In genomic region chr3:50167069-50167781, GRCh38 we compare ENCODE assay signal across 11 cellular contexts. TPM values are rescaled to one million over a fixed set of nuclear protein-coding genes. Genes with fewer than 3 reads are reported as not detected.
DNase-seq lines count a peak whose midpoint lies in the region; ATAC-seq and TF ChIP-seq lines count a peak whose summit lies in the region.
"Had no signal": no experiment of that assay in that cellular context is flagged by ENCODE, and none has a peak within 500 bp of the region (broad histone marks: within the 10 kb centered on the region; RNA-seq: fewer than 3 reads in every experiment).

No MANE protein-coding gene starts in this region.

- no peak for ATAC-seq in GM21390 (IDR thresholded peaks at IDR 0.05; ENCODE audit: unreplicated experiment)
- ATAC-seq in activated CD8-positive, alpha-beta memory T cell treated with anti-CD3 and anti-CD28 coated beads, Interleukin-2, amount 10 ng/mL, durations not matched to agents 7 days and 5 days: no peak

- H3K9me3 ChIP-seq in HEK293 (ENCODE audit: control insufficient read depth, insufficient read depth, low read depth, low read length) (no peaks in the 10 kb centered on the region), spleen (no peaks in the 10 kb centered on the region)

- intact Hi-C loops in spleen (cut with DNase I; ENCODE audit: low total_unique reads): no loop called here

- 41 to 80% (median 65%) methylated on average over 5 to 16 of the region's 16 CpGs for WGBS in spleen, 5 donors

- no peak overlapping the region for H3K4me3 ChIP-seq in HEK293 (ENCODE audit: low read depth, low read length)
- peak overlapping the region in 1 of 8 donors; percentile 15 for H3K4me3 ChIP-seq in spleen

- TF ChIP-seq POLR2A in spleen (IDR thresholded peaks at IDR 0.05): no peak

- TF ChIP-seq CTCF in HEK293 (tag by site-specific recombination; IDR thresholded peaks at IDR 0.05) (no peak), VCaP (conservative IDR thresholded peaks at IDR 0.05) (no peak), spleen (IDR thresholded peaks at IDR 0.05 in 8 of 11, conservative IDR thresholded peaks at IDR 0.05 in 3 of 11) (no peak)

- no peaks in the 10 kb centered on the region for H3K27me3 Mint-ChIP-seq in activated CD8-positive, alpha-beta memory T cell treated with anti-CD3 and anti-CD28 coated beads, Interleukin-2, amount 10 ng/mL, durations not matched to agents 7 days and 5 days
- H3K27me3 Mint-ChIP-seq: activated naive CD8-positive, alpha-beta T cell treated with anti-CD3 and anti-CD28 coated beads for 36 hours had no signal

- no peaks in the 10 kb centered on the region for H3K36me3 Mint-ChIP-seq in activated CD8-positive, alpha-beta memory T cell treated with anti-CD3 and anti-CD28 coated beads, Interleukin-2, amount 10 ng/mL, durations not matched to agents 7 days and 5 days
- H3K36me3 Mint-ChIP-seq: activated naive CD8-positive, alpha-beta T cell treated with anti-CD3 and anti-CD28 coated beads for 36 hours had no signal

- H3K9me3 Mint-ChIP-seq in activated CD8-positive, alpha-beta memory T cell treated with anti-CD3 and anti-CD28 coated beads, Interleukin-2, amount 10 ng/mL, durations not matched to agents 7 days and 5 days (ENCODE audit: low read depth): no peaks in the 10 kb centered on the region
- H3K9me3 Mint-ChIP-seq: activated naive CD8-positive, alpha-beta T cell treated with anti-CD3 and anti-CD28 coated beads for 36 hours had no signal

- H3K27me3 ChIP-seq in spleen (replicated peaks in 1 of 7): no peaks in the 10 kb centered on the region

- H3K4me1 Mint-ChIP-seq in activated CD8-positive, alpha-beta memory T cell treated with anti-CD3 and anti-CD28 coated beads, Interleukin-2, amount 10 ng/mL, durations not matched to agents 7 days and 5 days: no peaks in the 10 kb centered on the region
- H3K4me1 Mint-ChIP-seq: activated naive CD8-positive, alpha-beta T cell treated with anti-CD3 and anti-CD28 coated beads for 36 hours had no signal

- peak; percentile 94 for DNase-seq in kidney tubule cell (ENCODE audit: low spot score)
- DNase-seq in spleen: no peak
- no peak for DNase-seq in NCI-H2081 treated with DMSO at 0.1 percent for 48 hours (lab: John Stamatoyannopoulos, UW)
- DNase-seq in central memory CD4-positive, alpha-beta T cell: no peak
- no peak for DNase-seq in activated CD8-positive, alpha-beta memory T cell treated with anti-CD3 and anti-CD28 coated beads, Interleukin-2, amount 10 ng/mL, durations not matched to agents 7 days and 5 days
- DNase-seq: activated naive CD8-positive, alpha-beta T cell treated with anti-CD3 and anti-CD28 coated beads for 36 hours; occipital lobe had no signal

- 0 out of 2 replicates have a peak overlapping the region, but pooled peaks have one; percentile 24 for H3K27ac ChIP-seq in HEK293 (ENCODE audit: extremely low read depth, low read depth, low read length)
- peak overlapping the region; percentile 75; the same call in 1 of the 2 replicates for H3K27ac ChIP-seq in VCaP
- peak overlapping the region; percentile 21 to 82 (median 74) for H3K27ac ChIP-seq in spleen
- H3K27ac ChIP-seq: KMS-11 had no signal

- CTCF ChIA-PET in HEK293 (lab: Yijun Ruan, JAX): no interaction called here
- CTCF ChIA-PET in activated CD8-positive, alpha-beta memory T cell treated with anti-CD3 and anti-CD28 coated beads, Interleukin-2, amount 10 ng/mL, durations not matched to agents 7 days and 5 days (lab: Charles Lee): no interaction called here

- POLR2A ChIA-PET in HEK293 (lab: Yijun Ruan, JAX): no interaction called here

- H3K27ac Mint-ChIP-seq in activated CD8-positive, alpha-beta memory T cell treated with anti-CD3 and anti-CD28 coated beads, Interleukin-2, amount 10 ng/mL, durations not matched to agents 7 days and 5 days: no peak overlapping the region
- H3K27ac Mint-ChIP-seq: activated naive CD8-positive, alpha-beta T cell treated with anti-CD3 and anti-CD28 coated beads for 36 hours had no signal

- H3K4me1 ChIP-seq in HEK293 (ENCODE audit: control insufficient read depth, insufficient read depth, low read length) (peaks cover 10% of the 10 kb centered on the region), spleen (peaks cover 22 to 100% (median 77%) of the 10 kb centered on the region in 6 donors)

- H3K4me3 Mint-ChIP-seq in activated CD8-positive, alpha-beta memory T cell treated with anti-CD3 and anti-CD28 coated beads, Interleukin-2, amount 10 ng/mL, durations not matched to agents 7 days and 5 days: no peak overlapping the region
- H3K4me3 Mint-ChIP-seq: activated naive CD8-positive, alpha-beta T cell treated with anti-CD3 and anti-CD28 coated beads for 36 hours had no signal

- H3K36me3 ChIP-seq in HEK293 (ENCODE audit: control insufficient read depth in 2 of 2, insufficient read depth in 1 of 2, low read length in 2 of 2) (peaks cover 0 to 34% of the 10 kb centered on the region in 2 experiments; a peak in 1 of 3 replicates), spleen (no peaks in the 10 kb centered on the region)

TF ChIP-seq in HEK293, 187 proteins besides CTCF, POLR2A, EP300 and RAD21:
- TF ChIP-seq ZNF521 (tag by site-specific recombination; IDR thresholded peaks at IDR 0.05) (no peak), ZIC2 (tag by site-specific recombination; IDR thresholded peaks at IDR 0.05) (peak; percentile 54; the same call in 1 of the 2 replicates), ZNF600 (tag by site-specific recombination; IDR thresholded peaks at IDR 0.05) (0 out of 2 replicates have a peak, but pooled peaks have one; percentile 23), ZNF138 (tag by site-specific recombination; IDR thresholded peaks at IDR 0.05; ENCODE audit: borderline replicate concordance) (no peak), ZNF341 (tag by site-specific recombination; IDR thresholded peaks at IDR 0.05; ENCODE audit: low read depth) (peak; percentile 20; the same call in 1 of the 2 replicates), TSHZ1 (tag by site-specific recombination; IDR thresholded peaks at IDR 0.05; ENCODE audit: borderline replicate concordance) (no peak)
- TF ChIP-seq, protein P1, sequence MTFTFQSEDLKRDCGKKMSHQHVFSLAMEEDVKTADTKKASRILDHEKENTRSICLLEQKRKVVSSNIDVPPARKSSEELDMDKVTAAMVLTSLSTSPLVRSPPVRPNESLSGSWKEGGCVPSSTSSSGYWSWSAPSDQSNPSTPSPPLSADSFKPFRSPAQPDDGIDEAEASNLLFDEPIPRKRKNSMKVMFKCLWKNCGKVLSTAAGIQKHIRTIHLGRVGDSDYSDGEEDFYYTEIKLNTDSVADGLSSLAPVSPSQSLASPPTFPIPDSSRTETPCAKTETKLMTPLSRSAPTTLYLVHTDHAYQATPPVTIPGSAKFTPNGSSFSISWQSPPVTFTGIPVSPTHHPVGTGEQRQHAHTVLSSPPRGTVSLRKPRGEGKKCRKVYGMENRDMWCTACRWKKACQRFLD (tag by site-specific recombination; IDR thresholded peaks at IDR 0.05): no peak
TF ChIP-seq in HEK293: peak in this region for 3.

RNA-seq across cellular contexts. Expression of gene SEMA3F, which starts 12.1 kb away (rescaled TPM):
- total RNA-seq in spleen: 100 to 1,000 TPM in 3 of 7 donors, 10 to 100 TPM in 4; 56.1 to 205 (median 98.8) TPM
- polyA plus RNA-seq in spleen: 10 to 100 TPM; 16.9 to 34.2 (median 31.7) TPM
- under 1 TPM; 0.07 to 0.09 TPM for total RNA-seq in activated CD8-positive, alpha-beta memory T cell treated with anti-CD3 and anti-CD28 coated beads, Interleukin-2, amount 10 ng/mL, durations not matched to agents 7 days and 5 days

RNA-seq across cellular contexts. Expression of gene GNAT1, which starts 24.2 kb away (rescaled TPM):
- under 1 TPM in 2 of 7 donors, not detected in 5; 0.18 to 0.44 TPM for total RNA-seq in spleen
- under 1 TPM in 1 of 3 donors, not detected in 2; 0.05 TPM for polyA plus RNA-seq in spleen
- total RNA-seq in activated CD8-positive, alpha-beta memory T cell treated with anti-CD3 and anti-CD28 coated beads, Interleukin-2, amount 10 ng/mL, durations not matched to agents 7 days and 5 days: not detected
- total RNA-seq: occipital lobe had no signal

RNA-seq across cellular contexts. Expression of gene SLC38A3, which starts 37.8 kb away (rescaled TPM):
- total RNA-seq in spleen: not detected
- under 1 TPM in 2 of 3 donors, not detected in 1; 0.02 to 0.07 TPM for polyA plus RNA-seq in spleen
- not detected for total RNA-seq in activated CD8-positive, alpha-beta memory T cell treated with anti-CD3 and anti-CD28 coated beads, Interleukin-2, amount 10 ng/mL, durations not matched to agents 7 days and 5 days

Comparison
In these comparisons a context has a peak if more than half of its experiments do, and no peak if none do; other contexts are left out.
1. H3K27ac ChIP-seq: peak in every context shown above with its lines; median percentile 75 in VCaP; 74 in spleen; 24 in HEK293.
2. RNA of gene SEMA3F, which starts 12.1 kb away (total RNA-seq): 56.1 to 205 TPM in spleen; 0.07 to 0.09 TPM in activated CD8-positive, alpha-beta memory T cell treated with anti-CD3 and anti-CD28 coated beads, Interleukin-2, amount 10 ng/mL, durations not matched to agents 7 days and 5 days; every median in the first group is over 10 times any median in the second.